In the genomic region with DNA sequence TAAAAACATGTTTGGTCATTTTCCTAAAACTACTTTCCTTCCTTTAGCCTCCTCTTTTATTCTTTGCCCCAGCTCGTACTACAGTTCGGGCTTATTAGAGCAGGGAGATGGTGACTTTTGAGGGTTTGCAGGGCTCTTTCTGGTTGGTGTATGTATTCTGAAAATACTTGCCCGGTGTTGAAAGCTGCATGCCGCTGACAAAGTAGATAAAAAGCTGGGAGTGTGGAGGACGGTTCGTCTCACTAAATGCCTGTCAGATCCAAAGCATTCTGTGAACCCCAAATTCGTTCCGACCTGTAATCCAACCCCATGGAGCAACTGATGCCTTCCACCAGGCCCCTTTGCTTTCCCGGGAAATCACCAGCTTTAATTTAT, we compare ENCODE assay signal across 8 cellular contexts.
A peak's percentile ranks its signal among the peaks of the same experiment; 100 is the strongest.
DNase-seq lines count a peak whose midpoint lies in the region; ATAC-seq lines count a peak whose summit lies in the region.

No MANE protein-coding gene starts in this region.

- H3K27ac ChIP-seq in BLaER1: no peak overlapping the region

- H3K4me3 Mint-ChIP-seq in central memory CD8-positive, alpha-beta T cell: peak overlapping the region; percentile 64

- H3K9ac ChIP-seq in BLaER1: no peak overlapping the region
- H3K9ac ChIP-seq in mucosa of stomach (ENCODE audit: low read length): peak overlapping the region; percentile 90

- H3K4me3 ChIP-seq in BLaER1 (peak overlapping the region; percentile 67), mucosa of stomach (ENCODE audit: low read length) (peak overlapping the region; percentile 81)

- peaks cover 4% of the 10 kb centered on the region for H3K4me1 Mint-ChIP-seq in central memory CD8-positive, alpha-beta T cell

- H3K36me3 Mint-ChIP-seq in central memory CD8-positive, alpha-beta T cell (ENCODE audit: insufficient read depth): no peaks in the 10 kb centered on the region

- peaks cover 42% of the 10 kb centered on the region for H3K27me3 ChIP-seq in BLaER1
- no peaks in the 10 kb centered on the region for H3K27me3 ChIP-seq in mucosa of stomach (ENCODE audit: control insufficient read depth, insufficient read depth, low read length)

- H3K4me1 ChIP-seq in BLaER1: peaks cover 29% of the 10 kb centered on the region
- peaks cover 37% of the 10 kb centered on the region for H3K4me1 ChIP-seq in mucosa of stomach (ENCODE audit: control insufficient read depth, insufficient read depth, low read length)

- H3K36me3 ChIP-seq in BLaER1: no peaks in the 10 kb centered on the region; the same call in 1 of the 2 replicates
- no peaks in the 10 kb centered on the region for H3K36me3 ChIP-seq in mucosa of stomach (ENCODE audit: control insufficient read depth, insufficient read depth, low read length)

- no peaks in the 10 kb centered on the region for H3K9me3 Mint-ChIP-seq in central memory CD8-positive, alpha-beta T cell

- H3K27me3 Mint-ChIP-seq in central memory CD8-positive, alpha-beta T cell: peaks cover 91% of the 10 kb centered on the region

- ATAC-seq in HG03354 (IDR thresholded peaks at IDR 0.05; ENCODE audit: poor library complexity, severe bottlenecking, unreplicated experiment): peak; percentile 22
- ATAC-seq in central memory CD8-positive, alpha-beta T cell (replicated peaks; ENCODE audit: extremely low read depth, poor library complexity, severe bottlenecking): no peak

- H3K27ac Mint-ChIP-seq in central memory CD8-positive, alpha-beta T cell (ENCODE audit: low read depth): no peak overlapping the region

- H3K9me3 ChIP-seq in BLaER1 (peaks cover 23% of the 10 kb centered on the region), mucosa of stomach (ENCODE audit: control insufficient read depth, low read length) (no peaks in the 10 kb centered on the region)

- H4K20me1 ChIP-seq in BLaER1: peaks cover 19% of the 10 kb centered on the region

- H3K4me2 ChIP-seq in BLaER1: peak overlapping the region; percentile 99

- no peak for DNase-seq in central memory CD8-positive, alpha-beta T cell (ENCODE audit: low spot score in 2 of 2)
- no peak for DNase-seq in NCI-H774 (lab: John Stamatoyannopoulos, UW)
- no peak for DNase-seq in NCI-H1694 treated with DMSO at 0.1 percent for 48 hours (lab: John Stamatoyannopoulos, UW)
- no peak for DNase-seq in retina
- DNase-seq in HuH-7.5 (ENCODE audit: low spot score): no peak
